25 cellular contexts compared by ENCODE assay signal in the genomic region with DNA sequence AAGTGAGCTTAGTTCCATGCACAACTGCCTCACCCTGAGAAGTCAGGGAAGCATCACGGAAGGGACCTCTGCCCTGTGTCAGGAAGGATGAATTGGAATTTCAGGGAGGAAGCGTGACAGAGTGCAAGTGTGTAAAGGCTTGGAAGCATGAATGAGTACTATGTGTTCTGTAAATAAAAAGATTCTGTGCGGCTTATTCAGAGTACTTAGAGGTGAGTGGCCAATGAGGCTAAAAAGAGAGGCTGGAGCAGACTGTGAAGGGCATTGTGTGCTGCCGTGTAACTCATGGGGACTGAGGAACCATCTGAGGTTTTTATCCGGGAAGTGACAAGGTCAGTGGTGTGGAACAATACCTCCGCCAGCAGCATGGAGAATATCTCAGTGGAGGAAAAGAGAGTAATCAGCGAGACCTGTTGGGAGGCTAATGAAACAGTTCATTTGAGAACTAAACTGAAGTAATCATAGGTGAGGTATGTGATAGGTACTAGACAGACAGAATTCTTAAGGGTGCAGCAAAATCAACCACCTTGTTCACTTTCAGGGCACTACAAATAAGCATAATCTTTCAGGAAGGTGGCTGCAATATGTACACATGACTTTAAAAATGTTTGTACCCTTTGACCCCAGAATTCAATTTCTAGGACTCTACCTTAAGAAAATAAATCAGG.
DNase-seq lines count a peak whose midpoint lies in the region; ATAC-seq and TF ChIP-seq lines count a peak whose summit lies in the region.
"Had no signal": no experiment of that assay in that cellular context is flagged by ENCODE, and none has a peak within 500 bp of the region (broad histone marks: within the 10 kb centered on the region; RNA-seq: fewer than 3 reads in every experiment).

No MANE protein-coding gene starts in this region.

- H3K27me3 Mint-ChIP-seq in GM23338 (ENCODE audit: insufficient read depth, low read depth, poor library complexity) = no peaks in the 10 kb centered on the region

- H3K27ac Mint-ChIP-seq in GM23338 = peak overlapping the region; percentile 17; the same call in 1 of the 2 replicates
- H3K27ac Mint-ChIP-seq: activated naive CD8-positive, alpha-beta T cell treated with anti-CD3 and anti-CD28 coated beads, Interleukin-2, amount 50 U/mL, for 24 hours; CD14-positive monocyte; effector memory CD8-positive, alpha-beta T cell; natural killer cell had no signal

- ATAC-seq in GM23338 (no peak), HG03432 (IDR thresholded peaks at IDR 0.05; ENCODE audit: unreplicated experiment) (no peak)
- ATAC-seq: activated naive CD8-positive, alpha-beta T cell treated with anti-CD3 and anti-CD28 coated beads, Interleukin-2, amount 50 U/mL, for 24 hours; effector memory CD8-positive, alpha-beta T cell; natural killer cell had no signal

- no peaks in the 10 kb centered on the region for H3K79me2 ChIP-seq in GM23338 (replicated peaks; ENCODE audit: insufficient read depth)

- no peaks in the 10 kb centered on the region for H3K9me3 Mint-ChIP-seq in GM23338
- H3K9me3 Mint-ChIP-seq: activated naive CD8-positive, alpha-beta T cell treated with anti-CD3 and anti-CD28 coated beads, Interleukin-2, amount 50 U/mL, for 24 hours; brain; effector memory CD8-positive, alpha-beta T cell; natural killer cell had no signal

- H3K27ac ChIP-seq in GM23338 (ENCODE audit: low read depth) = no peak overlapping the region
- H3K27ac ChIP-seq: ovary, RWPE1, SK-N-MC, stomach had no signal

- no peak overlapping the region for H3K4me3 Mint-ChIP-seq in GM23338
- H3K4me3 Mint-ChIP-seq: activated naive CD8-positive, alpha-beta T cell treated with anti-CD3 and anti-CD28 coated beads, Interleukin-2, amount 50 U/mL, for 24 hours; CD14-positive monocyte; effector memory CD8-positive, alpha-beta T cell; natural killer cell had no signal

- no peaks in the 10 kb centered on the region for H3K36me3 ChIP-seq in GM23338 (ENCODE audit: insufficient read depth)
- H3K36me3 ChIP-seq: ovary, stomach had no signal

- DNase-seq in GM23338 (ENCODE audit: low spot score) (no peak), left kidney (ENCODE audit: low read depth, low spot score) (peak; percentile 67), retina (peak; percentile 70), SW 1271 (lab: John Stamatoyannopoulos, UW) (no peak), MV-4-11 (lab: John Stamatoyannopoulos, UW) (no peak)
- DNase-seq: activated CD4-positive, alpha-beta T cell treated with anti-CD3 and anti-CD28 coated beads, Interleukin-2, amount 50 U/mL, for 48 hours; activated CD4-positive, CD25-positive, alpha-beta regulatory T cell; activated gamma-delta T cell; activated naive CD8-positive, alpha-beta T cell treated with anti-CD3 and anti-CD28 coated beads, Interleukin-2, amount 50 U/mL, for 24 hours; activated T-cell treated with anti-CD3 and anti-CD28 coated beads for 4 hours; effector memory CD8-positive, alpha-beta T cell; H7; midbrain; natural killer cell; NCI-H1436; right cardiac atrium; stomach; T-helper 9 cell had no signal

- H3K27me3 ChIP-seq in GM23338 (ENCODE audit: insufficient read depth) = no peaks in the 10 kb centered on the region
- H3K27me3 ChIP-seq: ovary, stomach had no signal

- H4K20me1 ChIP-seq in GM23338 (replicated peaks; ENCODE audit: insufficient read depth) = no peaks in the 10 kb centered on the region

- TF ChIP-seq CTCF in GM23338 (conservative IDR thresholded peaks at IDR 0.05; ENCODE audit: low read depth in 2 of 2) = no peak

- H3K4me1 Mint-ChIP-seq in GM23338 = peaks cover 36% of the 10 kb centered on the region
- H3K4me1 Mint-ChIP-seq: activated naive CD8-positive, alpha-beta T cell treated with anti-CD3 and anti-CD28 coated beads, Interleukin-2, amount 50 U/mL, for 24 hours; CD14-positive monocyte; natural killer cell had no signal

- H3K4me1 ChIP-seq in GM23338 (ENCODE audit: insufficient read depth) = peaks cover 26% of the 10 kb centered on the region

- no peaks in the 10 kb centered on the region for H3F3A ChIP-seq in GM23338 (replicated peaks; ENCODE audit: low read depth)

- H3K4me2 ChIP-seq in GM23338 = no peak overlapping the region

- H3K36me3 Mint-ChIP-seq in GM23338 (ENCODE audit: low read depth) = no peaks in the 10 kb centered on the region
- H3K36me3 Mint-ChIP-seq: brain, CD14-positive monocyte, natural killer cell had no signal

- no peak overlapping the region for H3K4me3 ChIP-seq in GM23338
- H3K4me3 ChIP-seq: ovary, SK-N-MC, stomach had no signal

- no peak overlapping the region for H2AFZ ChIP-seq in GM23338

- H3K9me2 ChIP-seq in GM23338 (ENCODE audit: insufficient read depth) = 0 out of 2 replicates have a peak, but pooled peaks cover 9% of the 10 kb centered on the region

TF ChIP-seq in GM23338, 12 proteins besides CTCF, POLR2A, EP300 and RAD21 (continues in another document):
- TF ChIP-seq ZNF114 (CRISPR knock-in tag; IDR thresholded peaks at IDR 0.05) = no peak
- TF ChIP-seq CREB1 (CRISPR knock-in tag; IDR thresholded peaks at IDR 0.05; ENCODE audit: low read depth) = no peak
- TF ChIP-seq JUNB (IDR thresholded peaks at IDR 0.05; ENCODE audit: unreplicated experiment) = no peak
- TF ChIP-seq STAT1 (IDR thresholded peaks at IDR 0.05; ENCODE audit: unreplicated experiment) = no peak

TF ChIP-seq in PFSK-1, 5 proteins besides CTCF, POLR2A, EP300 and RAD21:
- TF ChIP-seq POLR2AphosphoS5 (IDR thresholded peaks at IDR 0.05; ENCODE audit: low read depth, low read length) (no peak), SIN3A (IDR thresholded peaks at IDR 0.05; ENCODE audit: borderline replicate concordance, insufficient read depth, low read length) (no peak), FOXP2 (optimal IDR thresholded peaks at IDR 0.05; ENCODE audit: borderline replicate concordance, extremely low read depth, extremely low read length, insufficient read depth) (peak; percentile 33), TAF1 (IDR thresholded peaks at IDR 0.05; ENCODE audit: borderline replicate concordance, insufficient read depth, low read length) (no peak)
- TF ChIP-seq, protein P1, sequence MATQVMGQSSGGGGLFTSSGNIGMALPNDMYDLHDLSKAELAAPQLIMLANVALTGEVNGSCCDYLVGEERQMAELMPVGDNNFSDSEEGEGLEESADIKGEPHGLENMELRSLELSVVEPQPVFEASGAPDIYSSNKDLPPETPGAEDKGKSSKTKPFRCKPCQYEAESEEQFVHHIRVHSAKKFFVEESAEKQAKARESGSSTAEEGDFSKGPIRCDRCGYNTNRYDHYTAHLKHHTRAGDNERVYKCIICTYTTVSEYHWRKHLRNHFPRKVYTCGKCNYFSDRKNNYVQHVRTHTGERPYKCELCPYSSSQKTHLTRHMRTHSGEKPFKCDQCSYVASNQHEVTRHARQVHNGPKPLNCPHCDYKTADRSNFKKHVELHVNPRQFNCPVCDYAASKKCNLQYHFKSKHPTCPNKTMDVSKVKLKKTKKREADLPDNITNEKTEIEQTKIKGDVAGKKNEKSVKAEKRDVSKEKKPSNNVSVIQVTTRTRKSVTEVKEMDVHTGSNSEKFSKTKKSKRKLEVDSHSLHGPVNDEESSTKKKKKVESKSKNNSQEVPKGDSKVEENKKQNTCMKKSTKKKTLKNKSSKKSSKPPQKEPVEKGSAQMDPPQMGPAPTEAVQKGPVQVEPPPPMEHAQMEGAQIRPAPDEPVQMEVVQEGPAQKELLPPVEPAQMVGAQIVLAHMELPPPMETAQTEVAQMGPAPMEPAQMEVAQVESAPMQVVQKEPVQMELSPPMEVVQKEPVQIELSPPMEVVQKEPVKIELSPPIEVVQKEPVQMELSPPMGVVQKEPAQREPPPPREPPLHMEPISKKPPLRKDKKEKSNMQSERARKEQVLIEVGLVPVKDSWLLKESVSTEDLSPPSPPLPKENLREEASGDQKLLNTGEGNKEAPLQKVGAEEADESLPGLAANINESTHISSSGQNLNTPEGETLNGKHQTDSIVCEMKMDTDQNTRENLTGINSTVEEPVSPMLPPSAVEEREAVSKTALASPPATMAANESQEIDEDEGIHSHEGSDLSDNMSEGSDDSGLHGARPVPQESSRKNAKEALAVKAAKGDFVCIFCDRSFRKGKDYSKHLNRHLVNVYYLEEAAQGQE (IDR thresholded peaks at IDR 0.05; ENCODE audit: insufficient read depth in 1 of 2, low read depth in 2 of 2, low read length in 2 of 2) = no peak

Comparison
In these comparisons a context has a peak if more than half of its experiments do, and no peak if none do; other contexts are left out.
1. DNase-seq: peak in left kidney (single experiment) and retina (single experiment); none in GM23338 (single experiment), SW 1271 (0 of 2) and MV-4-11 (single experiment).